Comparison of ENCODE assay signal across 8 cellular contexts in the genomic region with DNA sequence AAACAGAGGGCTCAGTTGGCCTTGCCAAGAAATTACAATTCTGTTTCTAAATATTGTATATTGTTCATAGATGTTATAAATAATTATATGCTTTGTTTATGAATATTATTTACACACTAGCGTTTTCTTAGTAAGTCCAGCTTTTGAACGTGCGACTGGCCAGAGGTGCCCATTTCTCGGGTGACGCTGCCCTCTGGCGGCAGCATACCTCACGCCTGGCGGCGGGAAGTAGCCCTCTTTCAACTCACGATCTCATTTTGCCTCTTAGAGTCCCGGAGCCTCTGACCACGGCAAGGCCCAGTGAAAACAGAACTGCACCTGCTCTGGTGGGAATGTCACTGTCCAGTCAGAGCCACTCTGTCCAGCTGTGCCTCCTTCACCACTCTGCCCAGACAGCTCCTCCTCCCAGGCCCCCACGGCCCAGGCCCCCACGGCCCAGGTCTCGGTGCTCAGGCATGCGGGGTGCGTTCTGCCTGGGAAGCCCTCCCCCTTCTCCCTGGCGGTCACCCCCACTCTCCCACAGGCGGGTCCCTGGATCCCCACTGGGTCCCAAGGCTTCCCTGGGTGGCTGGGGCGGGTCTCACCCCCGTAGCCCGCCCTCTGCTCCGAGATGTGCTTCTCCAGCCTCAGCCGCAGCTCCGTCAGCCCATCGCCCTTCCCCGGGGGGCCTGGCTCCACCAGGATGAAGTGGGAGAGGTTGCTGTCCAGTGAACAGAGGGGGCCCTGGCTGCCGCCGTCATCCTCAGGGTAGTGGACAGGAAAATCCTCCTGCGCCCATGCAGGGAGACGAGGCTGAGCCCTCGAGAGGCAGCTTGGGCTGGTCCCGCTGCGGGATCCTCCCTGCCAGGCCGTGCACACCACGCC. TPM values are rescaled to one million over a fixed set of nuclear protein-coding genes. Genes with fewer than 3 reads are reported as not detected.
A peak's percentile ranks its signal among the peaks of the same experiment; 100 is the strongest.
DNase-seq lines count a peak whose midpoint lies in the region; ATAC-seq and TF ChIP-seq lines count a peak whose summit lies in the region.

No MANE protein-coding gene starts in this region.

- H3K27me3 ChIP-seq in left ventricle myocardium inferior (ENCODE audit: low read depth) = peaks cover 32% of the 10 kb centered on the region

- H3K36me3 ChIP-seq in left ventricle myocardium inferior = no peaks in the 10 kb centered on the region

- ATAC-seq in HG03039 (IDR thresholded peaks at IDR 0.05; ENCODE audit: unreplicated experiment) = no peak
- no peak for ATAC-seq in HG02852 (IDR thresholded peaks at IDR 0.05; ENCODE audit: unreplicated experiment)

- H3K4me3 ChIP-seq in left ventricle myocardium inferior = no peak overlapping the region

- DNase-seq in DMS53 (lab: John Stamatoyannopoulos, UW) = peak; percentile 94
- peak; percentile 57 to 69 for DNase-seq in Kasumi-1 (lab: John Stamatoyannopoulos, UW)
- DNase-seq in SKM-1 treated with dmso at 0.1 percent for 144 hours (lab: John Stamatoyannopoulos, UW; ENCODE audit: unreplicated experiment) = peak; percentile 66
- peak; percentile 45 for DNase-seq in amniotic stem cell (lab: John Stamatoyannopoulos, UW)
- DNase-seq in left ventricle myocardium inferior = peak; percentile 77
- peak; percentile 39 for DNase-seq in putamen (ENCODE audit: low spot score)

- H3K27ac ChIP-seq in left ventricle myocardium inferior (replicated peaks) = no peak overlapping the region

- no peaks in the 10 kb centered on the region for H3K9me3 ChIP-seq in left ventricle myocardium inferior (replicated peaks)

- H3K4me1 ChIP-seq in left ventricle myocardium inferior = peaks cover 13% of the 10 kb centered on the region

- intact Hi-C loops in left ventricle myocardium inferior (cut with micrococcal nuclease) = loop anchor here (5.0 to 10.0 kb wide), 3 partner anchors 113 to 465 kb away; a partner anchor contains a TSS

- peak; percentile 85 for TF ChIP-seq CTCF in left ventricle myocardium inferior (IDR thresholded peaks at IDR 0.05; ENCODE audit: borderline replicate concordance)

RNA-seq across cellular contexts. Expression of a gene that starts 19.3 kb away (rescaled TPM):
- total RNA-seq in left ventricle myocardium inferior = 31.7 TPM

RNA-seq across cellular contexts. Expression of a gene that starts 24.4 kb away (rescaled TPM):
- total RNA-seq in left ventricle myocardium inferior = not detected

RNA-seq across cellular contexts. Expression of a gene that starts 24.9 kb away (rescaled TPM):
- 41.8 TPM for total RNA-seq in left ventricle myocardium inferior

RNA-seq across cellular contexts. Expression of a gene that starts 42.8 kb away (rescaled TPM):
- total RNA-seq in left ventricle myocardium inferior = 412 TPM

Comparison
In these comparisons a context has a peak if more than half of its experiments do, and no peak if none do; other contexts are left out.
1. DNase-seq: peak in every context shown above with its lines; median percentile 94 in DMS53; 77 in left ventricle myocardium inferior; 66 in SKM-1 treated with dmso at 0.1 percent for 144 hours; 63 in Kasumi-1; 45 in amniotic stem cell; 39 in putamen.